Comparison of ENCODE assay signal across 1 cellular context in the genomic region with DNA sequence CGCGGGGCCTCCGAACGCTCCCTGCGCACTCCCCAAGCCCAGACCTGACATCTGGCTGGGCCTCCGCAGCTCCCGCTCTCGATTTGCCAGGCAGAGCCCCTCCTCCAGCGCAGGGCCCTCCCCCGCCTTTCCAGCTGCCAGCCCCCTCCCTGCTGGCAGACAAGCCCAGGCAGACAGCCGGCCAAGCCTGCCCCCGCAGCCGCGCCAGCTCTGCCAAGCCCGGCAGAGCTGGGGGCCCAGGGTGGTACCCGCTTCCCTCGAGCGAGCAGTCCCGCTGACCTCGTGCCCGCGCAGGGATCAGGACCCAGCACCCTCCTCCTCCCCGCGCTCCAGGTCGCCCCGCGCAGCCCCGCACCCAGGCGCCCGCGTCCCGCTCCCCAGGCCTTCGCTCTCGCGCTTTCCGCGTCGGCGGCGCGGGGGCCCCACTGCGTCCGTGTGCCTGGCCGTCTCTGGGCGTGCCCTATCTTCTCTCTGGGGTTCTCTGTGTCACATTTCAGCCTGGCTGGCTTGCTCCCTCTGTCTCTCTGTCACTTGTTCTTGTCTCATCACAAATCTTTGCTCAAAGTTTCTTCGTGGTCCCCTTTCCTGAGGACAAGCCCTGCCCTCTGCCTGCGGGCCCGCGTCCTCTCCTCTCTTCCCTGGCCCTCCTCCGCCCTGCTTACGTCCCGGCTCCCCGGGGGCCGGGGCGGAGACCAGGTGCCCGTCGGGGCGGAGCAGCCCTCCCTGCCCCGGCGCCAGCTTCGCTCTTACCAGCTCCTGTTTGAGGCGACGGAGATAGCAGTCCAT.
A peak's percentile ranks its signal among the peaks of the same experiment; 100 is the strongest.
TF ChIP-seq lines count a peak whose summit lies in the region.

No MANE protein-coding gene starts in this region.

TF ChIP-seq in HepG2, 621 proteins besides CTCF, POLR2A, EP300 and RAD21 (continued from another document):
- TF ChIP-seq RNF2 (conservative IDR thresholded peaks at IDR 0.05; ENCODE audit: low read depth) (peak; percentile 79), ZNF879 (CRISPR knock-in tag; IDR thresholded peaks at IDR 0.05) (no peak), PAF1 (CRISPR knock-in tag; IDR thresholded peaks at IDR 0.05) (no peak), ZFY (CRISPR knock-in tag; IDR thresholded peaks at IDR 0.05) (peak; percentile 56), MED1 (CRISPR knock-in tag; IDR thresholded peaks at IDR 0.05) (peak; percentile 8; the same call in 1 of the 2 replicates), SNAPC2 (CRISPR knock-in tag; IDR thresholded peaks at IDR 0.05) (peak; percentile 48; the same call in 1 of the 2 replicates), DNMT3B (CRISPR knock-in tag; conservative IDR thresholded peaks at IDR 0.05) (no peak), ZNF788 (CRISPR knock-in tag; IDR thresholded peaks at IDR 0.05; ENCODE audit: borderline replicate concordance) (peak; percentile 53; the same call in 1 of the 2 replicates), BCL3 (CRISPR knock-in tag; IDR thresholded peaks at IDR 0.05) (peak; percentile 11; the same call in 1 of the 2 replicates), SRF (IDR thresholded peaks at IDR 0.05; ENCODE audit: low read depth, low read length) (no peak), NR2F6 (IDR thresholded peaks at IDR 0.05) (no peak), NR2F6 (CRISPR knock-in tag; IDR thresholded peaks at IDR 0.05) (0 out of 2 replicates have a peak, but pooled peaks have one; percentile 10), SAP130 (CRISPR knock-in tag; IDR thresholded peaks at IDR 0.05; ENCODE audit: low read depth) (peak; percentile 53), ZNF333 (CRISPR knock-in tag; IDR thresholded peaks at IDR 0.05; ENCODE audit: borderline replicate concordance) (0 out of 2 replicates have a peak, but pooled peaks have one; percentile 17), FOXJ3 (CRISPR knock-in tag; IDR thresholded peaks at IDR 0.05; ENCODE audit: borderline replicate concordance) (no peak), ZNF768 (CRISPR knock-in tag; IDR thresholded peaks at IDR 0.05) (0 out of 2 replicates have a peak, but pooled peaks have one; percentile 54), CAMTA2 (CRISPR knock-in tag; IDR thresholded peaks at IDR 0.05; ENCODE audit: borderline replicate concordance) (0 out of 2 replicates have a peak, but pooled peaks have one; percentile 28), ZNF720 (CRISPR knock-in tag; IDR thresholded peaks at IDR 0.05) (no peak), GPN1 (CRISPR knock-in tag; IDR thresholded peaks at IDR 0.05; ENCODE audit: borderline replicate concordance) (no peak), ATF3 (CRISPR knock-in tag; IDR thresholded peaks at IDR 0.05) (0 out of 2 replicates have a peak, but pooled peaks have one; percentile 11), HNRNPUL1 (IDR thresholded peaks at IDR 0.05; ENCODE audit: low read depth, low read length) (no peak), SMC3 (IDR thresholded peaks at IDR 0.05; ENCODE audit: low read length) (no peak), MIER2 (CRISPR knock-in tag; IDR thresholded peaks at IDR 0.05) (no peak), PLRG1 (conservative IDR thresholded peaks at IDR 0.05) (no peak), ZBTB42 (CRISPR knock-in tag; IDR thresholded peaks at IDR 0.05) (0 out of 2 replicates have a peak, but pooled peaks have one; percentile 58), ZNF281 (CRISPR knock-in tag; IDR thresholded peaks at IDR 0.05; ENCODE audit: borderline replicate concordance) (0 out of 2 replicates have a peak, but pooled peaks have one; percentile 28), RORA (CRISPR knock-in tag; IDR thresholded peaks at IDR 0.05) (no peak)
- TF ChIP-seq, protein P1, sequence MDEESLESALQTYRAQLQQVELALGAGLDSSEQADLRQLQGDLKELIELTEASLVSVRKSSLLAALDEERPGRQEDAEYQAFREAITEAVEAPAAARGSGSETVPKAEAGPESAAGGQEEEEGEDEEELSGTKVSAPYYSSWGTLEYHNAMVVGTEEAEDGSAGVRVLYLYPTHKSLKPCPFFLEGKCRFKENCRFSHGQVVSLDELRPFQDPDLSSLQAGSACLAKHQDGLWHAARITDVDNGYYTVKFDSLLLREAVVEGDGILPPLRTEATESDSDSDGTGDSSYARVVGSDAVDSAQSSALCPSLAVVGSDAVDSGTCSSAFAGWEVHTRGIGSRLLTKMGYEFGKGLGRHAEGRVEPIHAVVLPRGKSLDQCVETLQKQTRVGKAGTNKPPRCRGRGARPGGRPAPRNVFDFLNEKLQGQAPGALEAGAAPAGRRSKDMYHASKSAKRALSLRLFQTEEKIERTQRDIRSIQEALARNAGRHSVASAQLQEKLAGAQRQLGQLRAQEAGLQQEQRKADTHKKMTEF (CRISPR knock-in tag; IDR thresholded peaks at IDR 0.05), result peak; percentile 15; the same call in 1 of the 2 replicates
- TF ChIP-seq, protein P2, sequence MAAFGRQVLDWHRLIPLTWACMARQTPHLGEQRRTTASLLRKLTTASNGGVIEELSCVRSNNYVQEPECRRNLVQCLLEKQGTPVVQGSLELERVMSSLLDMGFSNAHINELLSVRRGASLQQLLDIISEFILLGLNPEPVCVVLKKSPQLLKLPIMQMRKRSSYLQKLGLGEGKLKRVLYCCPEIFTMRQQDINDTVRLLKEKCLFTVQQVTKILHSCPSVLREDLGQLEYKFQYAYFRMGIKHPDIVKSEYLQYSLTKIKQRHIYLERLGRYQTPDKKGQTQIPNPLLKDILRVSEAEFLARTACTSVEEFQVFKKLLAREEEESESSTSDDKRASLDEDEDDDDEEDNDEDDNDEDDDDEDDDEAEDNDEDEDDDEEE (CRISPR knock-in tag; IDR thresholded peaks at IDR 0.05), result 0 out of 2 replicates have a peak, but pooled peaks have one; percentile 18
- TF ChIP-seq, protein P3, sequence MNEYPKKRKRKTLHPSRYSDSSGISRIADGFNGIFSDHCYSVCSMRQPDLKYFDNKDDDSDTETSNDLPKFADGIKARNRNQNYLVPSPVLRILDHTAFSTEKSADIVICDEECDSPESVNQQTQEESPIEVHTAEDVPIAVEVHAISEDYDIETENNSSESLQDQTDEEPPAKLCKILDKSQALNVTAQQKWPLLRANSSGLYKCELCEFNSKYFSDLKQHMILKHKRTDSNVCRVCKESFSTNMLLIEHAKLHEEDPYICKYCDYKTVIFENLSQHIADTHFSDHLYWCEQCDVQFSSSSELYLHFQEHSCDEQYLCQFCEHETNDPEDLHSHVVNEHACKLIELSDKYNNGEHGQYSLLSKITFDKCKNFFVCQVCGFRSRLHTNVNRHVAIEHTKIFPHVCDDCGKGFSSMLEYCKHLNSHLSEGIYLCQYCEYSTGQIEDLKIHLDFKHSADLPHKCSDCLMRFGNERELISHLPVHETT (CRISPR knock-in tag; conservative IDR thresholded peaks at IDR 0.05), result no peak
- TF ChIP-seq, protein P4, sequence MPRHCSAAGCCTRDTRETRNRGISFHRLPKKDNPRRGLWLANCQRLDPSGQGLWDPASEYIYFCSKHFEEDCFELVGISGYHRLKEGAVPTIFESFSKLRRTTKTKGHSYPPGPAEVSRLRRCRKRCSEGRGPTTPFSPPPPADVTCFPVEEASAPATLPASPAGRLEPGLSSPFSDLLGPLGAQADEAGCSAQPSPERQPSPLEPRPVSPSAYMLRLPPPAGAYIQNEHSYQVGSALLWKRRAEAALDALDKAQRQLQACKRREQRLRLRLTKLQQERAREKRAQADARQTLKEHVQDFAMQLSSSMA (CRISPR knock-in tag; IDR thresholded peaks at IDR 0.05), result no peak
- TF ChIP-seq, protein P5, sequence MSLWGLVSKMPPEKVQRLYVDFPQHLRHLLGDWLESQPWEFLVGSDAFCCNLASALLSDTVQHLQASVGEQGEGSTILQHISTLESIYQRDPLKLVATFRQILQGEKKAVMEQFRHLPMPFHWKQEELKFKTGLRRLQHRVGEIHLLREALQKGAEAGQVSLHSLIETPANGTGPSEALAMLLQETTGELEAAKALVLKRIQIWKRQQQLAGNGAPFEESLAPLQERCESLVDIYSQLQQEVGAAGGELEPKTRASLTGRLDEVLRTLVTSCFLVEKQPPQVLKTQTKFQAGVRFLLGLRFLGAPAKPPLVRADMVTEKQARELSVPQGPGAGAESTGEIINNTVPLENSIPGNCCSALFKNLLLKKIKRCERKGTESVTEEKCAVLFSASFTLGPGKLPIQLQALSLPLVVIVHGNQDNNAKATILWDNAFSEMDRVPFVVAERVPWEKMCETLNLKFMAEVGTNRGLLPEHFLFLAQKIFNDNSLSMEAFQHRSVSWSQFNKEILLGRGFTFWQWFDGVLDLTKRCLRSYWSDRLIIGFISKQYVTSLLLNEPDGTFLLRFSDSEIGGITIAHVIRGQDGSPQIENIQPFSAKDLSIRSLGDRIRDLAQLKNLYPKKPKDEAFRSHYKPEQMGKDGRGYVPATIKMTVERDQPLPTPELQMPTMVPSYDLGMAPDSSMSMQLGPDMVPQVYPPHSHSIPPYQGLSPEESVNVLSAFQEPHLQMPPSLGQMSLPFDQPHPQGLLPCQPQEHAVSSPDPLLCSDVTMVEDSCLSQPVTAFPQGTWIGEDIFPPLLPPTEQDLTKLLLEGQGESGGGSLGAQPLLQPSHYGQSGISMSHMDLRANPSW (CRISPR knock-in tag; IDR thresholded peaks at IDR 0.05; ENCODE audit: borderline replicate concordance), result no peak
